ENCODE assay signal across 35 cellular contexts in genomic region chr16:86735727-86736126, GRCh38.
"Had no signal": no experiment of that assay in that cellular context is flagged by ENCODE, and none has a peak within 500 bp of the region (broad histone marks: within the 10 kb centered on the region; RNA-seq: fewer than 3 reads in every experiment).

No MANE protein-coding gene starts in this region.

- H3K27me3 ChIP-seq: SJCRH30 had no signal

- H3K9me3 ChIP-seq: adrenal gland, MG63, SJCRH30 had no signal

- H3K27ac Mint-ChIP-seq: activated B cell treated with CpG ODN at 0.5 μM for 24 hours; activated CD4-positive, alpha-beta memory T cell treated with anti-CD3 and anti-CD28 coated beads for 36 hours; activated naive CD4-positive, alpha-beta T cell treated with anti-CD3 and anti-CD28 coated beads for 36 hours; activated naive CD4-positive, alpha-beta T cell treated with anti-CD3 and anti-CD28 coated beads, Interleukin-2, amount 50 U/mL, for 72 hours; activated T-helper 1 cell treated with anti-CD3 and anti-CD28 coated beads, Interleukin-12 subunit alpha, Interleukin-12 subunit beta, Interleukin-2, Interleukin-4 antibody, amounts not matched to agents 30 ng/mL and 10 ng/mL and 1 ng/mL, durations not matched to agents 14 hours and 24 hours and 36 hours; brain had no signal

- H3K4me3 ChIP-seq: adrenal gland, MG63, SJCRH30, SK-N-MC had no signal

- H3K27ac ChIP-seq: adrenal gland, SJCRH30, SK-N-MC had no signal

- H3K4me1 ChIP-seq: adrenal gland had no signal

- H3K36me3 ChIP-seq: adrenal gland, MG63, SJCRH30 had no signal

- DNase-seq: activated B cell treated with CpG ODN at 0.5 μM for 24 hours; activated CD4-positive, alpha-beta memory T cell treated with anti-CD3 and anti-CD28 coated beads for 36 hours; activated CD4-positive, alpha-beta T cell treated with anti-CD3 and anti-CD28 coated beads for 4 hours; activated CD4-positive, alpha-beta T cell treated with anti-CD3 and anti-CD28 coated beads, Interleukin-2, amount 50 U/mL, for 1 hour; activated CD4-positive, CD25-positive, alpha-beta regulatory T cell treated with anti-CD3 and anti-CD28 coated beads, Interleukin-2, amount 50 U/mL, for 72 hours; activated CD8-positive, alpha-beta memory T cell treated with anti-CD3 and anti-CD28 coated beads, Interleukin-2, amount 50 U/mL, for 4 hours; activated gamma-delta T cell treated with Interleukin-2 at 50 U/mL for 16 hours; activated naive CD4-positive, alpha-beta T cell treated with anti-CD3 and anti-CD28 coated beads for 36 hours; activated T-cell treated with anti-CD3 and anti-CD28 coated beads for 4 hours; activated T-cell treated with anti-CD3 and anti-CD28 coated beads, Interleukin-2, amount 50 U/mL, for 4 hours; adrenal gland; caudate nucleus; cerebellar nuclear complex; Kasumi-1; KBM-7; MG63; NCI-H1048; NCI-H1105 treated with DMSO at 0.1 percent for 48 hours; NCI-H1436; NCI-H1694; NCI-H1930; NCI-H2081 treated with DMSO at 0.1 percent for 48 hours; NCI-H2227 treated with DMSO at 0.1 percent for 48 hours; NCI-H446; NCI-H510A treated with DMSO at 0.1 percent for 48 hours; NCI-H526 treated with DMSO at 0.1 percent for 48 hours; NCI-H774; SHP77; SJCRH30; T1000 had no signal

- H3K4me1 Mint-ChIP-seq: activated B cell treated with CpG ODN at 0.5 μM for 24 hours had no signal

- H3K9me3 Mint-ChIP-seq: activated B cell treated with CpG ODN at 0.5 μM for 24 hours; activated CD4-positive, alpha-beta memory T cell treated with anti-CD3 and anti-CD28 coated beads for 36 hours; activated naive CD4-positive, alpha-beta T cell treated with anti-CD3 and anti-CD28 coated beads for 36 hours; activated naive CD4-positive, alpha-beta T cell treated with anti-CD3 and anti-CD28 coated beads, Interleukin-2, amount 50 U/mL, for 72 hours; activated T-cell treated with anti-CD3 and anti-CD28 coated beads, Interleukin-2, amount 50 U/mL, for 4 hours; activated T-helper 1 cell treated with anti-CD3 and anti-CD28 coated beads, Interleukin-12 subunit alpha, Interleukin-12 subunit beta, Interleukin-2, Interleukin-4 antibody, amounts not matched to agents 30 ng/mL and 10 ng/mL and 1 ng/mL, durations not matched to agents 14 hours and 24 hours and 36 hours had no signal

- ATAC-seq: activated naive CD4-positive, alpha-beta T cell treated with anti-CD3 and anti-CD28 coated beads, Interleukin-2, amount 50 U/mL, for 72 hours; activated T-cell treated with anti-CD3 and anti-CD28 coated beads, Interleukin-2, amount 50 U/mL, for 4 hours; Panc1 had no signal

- H3K36me3 Mint-ChIP-seq: activated CD4-positive, alpha-beta memory T cell treated with anti-CD3 and anti-CD28 coated beads for 36 hours had no signal

- H3K4me3 Mint-ChIP-seq: activated B cell treated with CpG ODN at 0.5 μM for 24 hours; activated CD4-positive, alpha-beta memory T cell treated with anti-CD3 and anti-CD28 coated beads for 36 hours; activated naive CD4-positive, alpha-beta T cell treated with anti-CD3 and anti-CD28 coated beads for 36 hours; activated T-cell treated with anti-CD3 and anti-CD28 coated beads, Interleukin-2, amount 50 U/mL, for 4 hours; activated T-helper 1 cell treated with anti-CD3 and anti-CD28 coated beads, Interleukin-12 subunit alpha, Interleukin-12 subunit beta, Interleukin-2, Interleukin-4 antibody, amounts not matched to agents 30 ng/mL and 10 ng/mL and 1 ng/mL, durations not matched to agents 14 hours and 24 hours and 36 hours; brain had no signal
